8 cellular contexts compared by ENCODE assay signal in the genomic region with DNA sequence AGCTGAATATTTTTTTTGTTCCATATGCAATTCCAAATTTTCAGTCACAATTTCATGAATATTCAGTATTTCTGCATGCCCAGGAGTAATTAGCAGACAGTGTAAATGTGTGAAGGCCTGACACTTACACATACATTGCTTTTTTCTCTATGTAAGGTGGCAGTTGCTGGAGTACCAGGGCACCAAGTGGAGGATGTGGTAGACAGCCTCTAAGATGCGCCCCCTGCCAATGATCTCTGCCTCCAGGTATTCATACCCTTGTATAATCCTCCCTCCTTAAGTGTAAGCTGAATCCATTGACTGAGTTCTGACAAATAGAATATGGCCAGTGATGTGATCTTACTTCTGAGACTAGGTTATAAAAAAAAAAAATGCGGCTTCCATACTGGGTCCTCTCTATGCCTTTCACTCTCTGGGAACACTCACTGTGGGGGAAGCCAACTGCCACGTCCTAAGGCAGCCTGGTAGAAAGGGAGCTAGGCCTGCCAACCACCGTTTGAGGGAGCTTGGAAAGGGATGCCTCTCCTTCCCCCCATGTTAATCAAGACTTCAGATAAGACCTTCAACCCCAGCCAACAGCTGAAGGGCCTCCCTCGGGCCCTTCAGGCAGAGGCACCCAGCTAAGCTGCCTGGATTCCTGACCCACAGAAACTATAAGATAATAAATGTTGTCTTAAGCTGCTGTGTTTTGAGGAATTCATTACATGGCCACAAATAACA.
DNase-seq lines count a peak whose midpoint lies in the region; ATAC-seq and TF ChIP-seq lines count a peak whose summit lies in the region.

No MANE protein-coding gene starts in this region.

- no peak for ATAC-seq in activated CD8-positive, alpha-beta T cell treated with anti-CD3 and anti-CD28 coated beads for 36 hours
- ATAC-seq in foreskin keratinocyte (no peak), gastrocnemius medialis (no peak), HG03460 (IDR thresholded peaks at IDR 0.05; ENCODE audit: unreplicated experiment) (no peak)

- peaks cover 41% of the 10 kb centered on the region for H3K79me2 ChIP-seq in DOHH2 (ENCODE audit: control insufficient read depth, low read length)

- H3K36me3 ChIP-seq in DOHH2 (ENCODE audit: control insufficient read depth, low read length): peaks cover 10% of the 10 kb centered on the region
- H3K36me3 ChIP-seq in gastrocnemius medialis: no peaks in the 10 kb centered on the region

- no peaks in the 10 kb centered on the region for H3K9me2 ChIP-seq in DOHH2 (replicated peaks; ENCODE audit: control insufficient read depth, low read length)

- TF ChIP-seq CTCF in DOHH2 (IDR thresholded peaks at IDR 0.05; ENCODE audit: low read depth, low read length, poor library complexity, severe bottlenecking) (no peak), foreskin keratinocyte (conservative IDR thresholded peaks at IDR 0.05) (no peak), gastrocnemius medialis (IDR thresholded peaks at IDR 0.05 in 4 of 5, conservative IDR thresholded peaks at IDR 0.05 in 1 of 5) (no peak)
- no peak for TF ChIP-seq CTCF in activated CD8-positive, alpha-beta T cell treated with anti-CD3 and anti-CD28 coated beads for 36 hours (IDR thresholded peaks at IDR 0.05)

- no peaks in the 10 kb centered on the region for H3K27me3 Mint-ChIP-seq in activated CD8-positive, alpha-beta T cell treated with anti-CD3 and anti-CD28 coated beads for 36 hours

- H3K4me2 ChIP-seq in DOHH2 (ENCODE audit: low read length): peak overlapping the region; percentile 77

- CTCF ChIA-PET in activated CD8-positive, alpha-beta T cell treated with anti-CD3 and anti-CD28 coated beads for 36 hours (lab: Charles Lee): interaction anchor here (1.0 to 6.7 kb wide), 6 partner anchors 8 to 60 kb away, joined by 3 to 84 read pairs (median 9); a partner anchor contains a TSS

- H3K9me3 ChIP-seq in DOHH2 (ENCODE audit: control insufficient read depth, insufficient read depth, low read length): no peaks in the 10 kb centered on the region
- H3K9me3 ChIP-seq in gastrocnemius medialis: no peaks in the 10 kb centered on the region

- H3K4me3 ChIP-seq in DOHH2 (ENCODE audit: low read length): no peak overlapping the region
- H3K4me3 ChIP-seq in gastrocnemius medialis: no peak overlapping the region

- H3K4me1 ChIP-seq in DOHH2 (ENCODE audit: control insufficient read depth, low read length): peaks cover 43% of the 10 kb centered on the region
- peaks cover 37% of the 10 kb centered on the region for H3K4me1 ChIP-seq in foreskin keratinocyte
- peaks cover 53 to 55% of the 10 kb centered on the region in 2 donors for H3K4me1 ChIP-seq in gastrocnemius medialis

- H3K36me3 Mint-ChIP-seq in activated CD8-positive, alpha-beta T cell treated with anti-CD3 and anti-CD28 coated beads for 36 hours (ENCODE audit: low read depth): peaks cover 14% of the 10 kb centered on the region

- in situ Hi-C loops in gastrocnemius medialis (cut with MboI; ENCODE audit: low sequenced_read_pairs in 4 of 4): loop anchor here in 1 of 4 donors (10.0 kb wide), 1 partner anchor 64 kb away; no protein-coding TSS in a partner anchor
- in situ Hi-C loops in KBM-7 (cut with MboI; ENCODE audit: low pct_unique_long_range_greater_than_20kb, low sequenced_read_pairs): no loop called here

- peaks cover 42% of the 10 kb centered on the region for H3K4me1 Mint-ChIP-seq in activated CD8-positive, alpha-beta T cell treated with anti-CD3 and anti-CD28 coated beads for 36 hours (ENCODE audit: low read depth)

- DNase-seq in activated CD8-positive, alpha-beta T cell treated with anti-CD3 and anti-CD28 coated beads for 36 hours: peak; percentile 32
- DNase-seq in foreskin keratinocyte (no peak), gastrocnemius medialis (no peak), NCI-H345 treated with DMSO at 0.1 percent for 48 hours (lab: John Stamatoyannopoulos, UW; ENCODE audit: unreplicated experiment) (no peak), NCI-H526 treated with DMSO at 0.1 percent for 48 hours (lab: John Stamatoyannopoulos, UW) (no peak), KBM-7 (no peak)

- H3K4me3 Mint-ChIP-seq in activated CD8-positive, alpha-beta T cell treated with anti-CD3 and anti-CD28 coated beads for 36 hours: peak overlapping the region; percentile 18

- H3K27ac Mint-ChIP-seq in activated CD8-positive, alpha-beta T cell treated with anti-CD3 and anti-CD28 coated beads for 36 hours: peak overlapping the region; percentile 99

- no peak overlapping the region for H3K27ac ChIP-seq in DOHH2 (ENCODE audit: low read depth, low read length)
- H3K27ac ChIP-seq in foreskin keratinocyte: peak overlapping the region; percentile 61
- H3K27ac ChIP-seq in gastrocnemius medialis: peak overlapping the region; percentile 90 to 97 (median 96)

- H3K9me3 Mint-ChIP-seq in activated CD8-positive, alpha-beta T cell treated with anti-CD3 and anti-CD28 coated beads for 36 hours: no peaks in the 10 kb centered on the region

- no peaks in the 10 kb centered on the region for H4K20me1 ChIP-seq in DOHH2 (ENCODE audit: control insufficient read depth, insufficient read depth, low read depth, low read length)

- POLR2A ChIA-PET in activated CD8-positive, alpha-beta T cell treated with anti-CD3 and anti-CD28 coated beads for 36 hours (lab: Charles Lee): interaction anchor here (0.6 to 24.9 kb wide), 8 partner anchors 11 to 97 kb away, joined by 3 to 512 read pairs (median 6); a partner anchor contains a TSS

- H3F3A ChIP-seq in DOHH2 (ENCODE audit: control insufficient read depth, insufficient read depth): peaks cover 7% of the 10 kb centered on the region

- TF ChIP-seq POLR2A in gastrocnemius medialis (IDR thresholded peaks at IDR 0.05): no peak

- intact Hi-C loops in activated CD8-positive, alpha-beta T cell treated with anti-CD3 and anti-CD28 coated beads for 36 hours (cut with micrococcal nuclease): no loop called here
- intact Hi-C loops in gastrocnemius medialis (cut with DNase I; ENCODE audit: low total_unique reads): loop anchor here (5.0 kb wide), 1 partner anchor 33 kb away; no protein-coding TSS in a partner anchor

- no peaks in the 10 kb centered on the region for H3K27me3 ChIP-seq in DOHH2 (ENCODE audit: control insufficient read depth, low read length)
- H3K27me3 ChIP-seq in foreskin keratinocyte: no peaks in the 10 kb centered on the region
- H3K27me3 ChIP-seq in gastrocnemius medialis: no peaks in the 10 kb centered on the region
